ENCODE assay signal across 19 cellular contexts in genomic region chr10:103793429-103793828, GRCh38.
DNase-seq lines count a peak whose midpoint lies in the region; ATAC-seq, FAIRE-seq and TF ChIP-seq lines count a peak whose summit lies in the region.
"Had no signal": no experiment of that assay in that cellular context is flagged by ENCODE, and none has a peak within 500 bp of the region (broad histone marks: within the 10 kb centered on the region; RNA-seq: fewer than 3 reads in every experiment).

No MANE protein-coding gene starts in this region.

- H3K9me3 ChIP-seq in SK-N-MC (ENCODE audit: low read depth, low read length) (no peaks in the 10 kb centered on the region), left lung (no peaks in the 10 kb centered on the region), smooth muscle cell (replicated peaks; ENCODE audit: low read depth) (no peaks in the 10 kb centered on the region), kidney (ENCODE audit: control insufficient read depth in 1 of 2, low read length in 2 of 2) (no peaks in the 10 kb centered on the region)
- H3K9me3 ChIP-seq: neutrophil, sigmoid colon had no signal

- H3K79me2 ChIP-seq in smooth muscle cell (ENCODE audit: low read depth) = peaks cover 23% of the 10 kb centered on the region

- ATAC-seq in left lung = peak; percentile 18

- WGBS in smooth muscle cell (ENCODE audit: low lambda C conversion rate) = 97% methylated on average over 3 of the region's 3 CpGs

- peak; percentile 8 for DNase-seq in HT-29 (ENCODE audit: low spot score)
- no peak for DNase-seq in SK-N-MC (ENCODE audit: low read depth, low spot score)
- DNase-seq in left lung = no peak
- no peak for DNase-seq in smooth muscle cell (lab: John Stamatoyannopoulos, UW; ENCODE audit: unreplicated experiment)
- no peak for DNase-seq in kidney
- DNase-seq in stimulated activated naive CD4-positive, alpha-beta T cell (lab: John Stamatoyannopoulos, UW) = no peak
- no peak for DNase-seq in NCI-H524 treated with DMSO at 0.1 percent for 48 hours (lab: John Stamatoyannopoulos, UW)
- DNase-seq: activated CD4-positive, CD25-positive, alpha-beta regulatory T cell treated with anti-CD3 and anti-CD28 coated beads, Interleukin-2, amount 50 U/mL, for 72 hours; activated CD8-positive, alpha-beta memory T cell treated with anti-CD3 and anti-CD28 coated beads for 24 hours; brain microvascular endothelial cell; DMS 273 treated with DMSO at 0.1 percent for 48 hours; KG1; midbrain; NCI-H2081 treated with DMSO at 0.1 percent for 48 hours; sigmoid colon; stimulated activated CD4-positive, alpha-beta T cell treated with anti-CD3 and anti-CD28 coated beads, Interleukin-2, amount 100 ng/mL, for 24 hours; T-helper 9 cell had no signal

- no peak overlapping the region for H3K4me2 ChIP-seq in smooth muscle cell

- H3K36me3 ChIP-seq in SK-N-MC (ENCODE audit: insufficient read depth, low read length) (peaks cover 5% of the 10 kb centered on the region; the same call in 1 of the 2 replicates), left lung (no peaks in the 10 kb centered on the region), smooth muscle cell (ENCODE audit: low read depth) (no peaks in the 10 kb centered on the region), kidney (ENCODE audit: control insufficient read depth in 1 of 2, insufficient read depth in 2 of 2, low read length in 2 of 2) (no peaks in the 10 kb centered on the region)
- H3K36me3 ChIP-seq: brain microvascular endothelial cell, neutrophil, sigmoid colon had no signal

- TF ChIP-seq CTCF in left lung (IDR thresholded peaks at IDR 0.05) (no peak), smooth muscle cell (IDR thresholded peaks at IDR 0.05; ENCODE audit: borderline replicate concordance, insufficient read depth, poor library complexity, severe bottlenecking) (no peak), kidney (IDR thresholded peaks at IDR 0.05; ENCODE audit: borderline replicate concordance, extremely low read depth, insufficient read depth) (no peak)

- intact Hi-C loops in left lung (cut with DNase I) (no loop called here), kidney (cut with DNase I) (no loop called here)

- H3K27me3 ChIP-seq in left lung = no peaks in the 10 kb centered on the region
- no peaks in the 10 kb centered on the region for H3K27me3 ChIP-seq in smooth muscle cell (ENCODE audit: low read depth)
- H3K27me3 ChIP-seq: brain microvascular endothelial cell, dorsolateral prefrontal cortex, neutrophil, sigmoid colon had no signal

- no peak overlapping the region for H3K9ac ChIP-seq in SK-N-MC (ENCODE audit: insufficient read length)
- H3K9ac ChIP-seq in smooth muscle cell (ENCODE audit: low read depth) = no peak overlapping the region
- no peak overlapping the region for H3K9ac ChIP-seq in kidney (ENCODE audit: low read length in 2 of 2)

- H3K4me1 ChIP-seq in left lung (peaks cover 13 to 15% of the 10 kb centered on the region in 2 donors), smooth muscle cell (ENCODE audit: low read depth) (no peaks in the 10 kb centered on the region), kidney (ENCODE audit: control insufficient read depth in 1 of 2, insufficient read depth in 1 of 2, low read depth in 1 of 2, low read length in 2 of 2) (no peaks in the 10 kb centered on the region)

- no peak overlapping the region for H3K4me3 ChIP-seq in SK-N-MC
- H3K4me3 ChIP-seq in left lung = no peak overlapping the region
- no peak overlapping the region for H3K4me3 ChIP-seq in smooth muscle cell
- no peak overlapping the region for H3K4me3 ChIP-seq in kidney (ENCODE audit: low read length in 2 of 2)
- H3K4me3 ChIP-seq: dorsolateral prefrontal cortex, sigmoid colon had no signal

- H3K27ac ChIP-seq in SK-N-MC (peak overlapping the region; percentile 99), left lung (peak overlapping the region in 1 of 2 donors; percentile 58), smooth muscle cell (ENCODE audit: low read depth) (peak overlapping the region; percentile 12), kidney (ENCODE audit: low read depth in 2 of 2, low read length in 2 of 2) (no peak overlapping the region)
- H3K27ac ChIP-seq: brain microvascular endothelial cell, dorsolateral prefrontal cortex, neutrophil, sigmoid colon had no signal

- no peak for FAIRE-seq in kidney (lab: Jason Lieb, UNC)

- H4K20me1 ChIP-seq in smooth muscle cell (ENCODE audit: low read depth) = peaks cover 89% of the 10 kb centered on the region

- H2AFZ ChIP-seq in smooth muscle cell (ENCODE audit: low read depth) = no peak overlapping the region

- H3F3A ChIP-seq in smooth muscle cell (ENCODE audit: low read depth) = no peaks in the 10 kb centered on the region

Comparison
In these comparisons a context has a peak if more than half of its experiments do, and no peak if none do; other contexts are left out.
1. H3K27ac ChIP-seq: peak in SK-N-MC (single experiment) and smooth muscle cell (single experiment); none in kidney (0 of 2).